9 cellular contexts compared by ENCODE assay signal in the genomic region with DNA sequence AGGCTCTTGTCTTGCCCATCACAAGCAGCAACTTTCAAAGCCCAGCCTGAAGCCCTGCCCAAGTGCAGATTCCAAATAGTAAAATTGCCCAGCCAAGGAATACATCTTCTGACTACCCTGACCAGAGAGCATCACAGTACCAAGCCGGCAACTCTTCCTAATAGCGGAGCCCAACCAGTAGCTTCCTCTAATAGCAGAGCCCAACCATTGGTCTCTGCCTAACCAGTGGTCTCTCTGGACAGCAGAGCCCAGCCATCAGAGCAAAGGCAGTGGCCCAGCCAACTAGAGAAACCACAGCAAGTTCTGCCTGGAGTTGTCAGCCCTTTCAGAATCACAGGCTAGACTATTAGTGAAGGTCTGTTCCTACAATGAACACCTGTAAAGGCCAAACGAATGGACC.
DNase-seq lines count a peak whose midpoint lies in the region; ATAC-seq and TF ChIP-seq lines count a peak whose summit lies in the region.
"Had no signal": no experiment of that assay in that cellular context is flagged by ENCODE, and none has a peak within 500 bp of the region (broad histone marks: within the 10 kb centered on the region; RNA-seq: fewer than 3 reads in every experiment).

No MANE protein-coding gene starts in this region.

- no peak for TF ChIP-seq CTCF in SK-N-SH (IDR thresholded peaks at IDR 0.05)
- TF ChIP-seq CTCF in brain microvascular endothelial cell (IDR thresholded peaks at IDR 0.05; ENCODE audit: low read depth, low read length, missing control alignments) = no peak

- H3K36me3 ChIP-seq in SK-N-SH (replicated peaks in 1 of 2; ENCODE audit: control insufficient read depth in 1 of 2, insufficient read depth in 2 of 2, low read length in 1 of 2) = no peaks in the 10 kb centered on the region
- H3K36me3 ChIP-seq in brain microvascular endothelial cell (replicated peaks) = no peaks in the 10 kb centered on the region
- H3K36me3 ChIP-seq in aorta (ENCODE audit: control insufficient read depth in 1 of 2, insufficient read depth in 2 of 2, low read length in 1 of 2) = no peaks in the 10 kb centered on the region

- in situ Hi-C loops in brain microvascular endothelial cell (cut with HindIII; ENCODE audit: low pct_ligation_motif_present, low sequenced_read_pairs) = no loop called here

- H3K27ac Mint-ChIP-seq in T-helper 17 cell = no peak overlapping the region

- no peaks in the 10 kb centered on the region for H3K9me2 ChIP-seq in SK-N-SH

- H2AFZ ChIP-seq in SK-N-SH (ENCODE audit: low read depth) = no peak overlapping the region

- 84% methylated on average over 3 of the region's 3 CpGs for WGBS in SK-N-SH (ENCODE audit: low lambda C conversion rate)
- 11 to 23% methylated on average over 3 of the region's 3 CpGs for WGBS in aorta, 2 donors

- CTCF ChIA-PET in SK-N-SH (lab: Yijun Ruan, JAX) = interaction anchor here (1.1 to 4.6 kb wide), 12 partner anchors 8 to 1245 kb away, joined by 3 to 55 read pairs (median 8); a partner anchor contains a TSS

- H3K79me2 ChIP-seq in SK-N-SH (ENCODE audit: insufficient read depth) = no peaks in the 10 kb centered on the region

- no peaks in the 10 kb centered on the region for H3F3A ChIP-seq in SK-N-SH (replicated peaks; ENCODE audit: insufficient read depth)

- ATAC-seq in SK-N-SH treated with all-trans-retinoic acid at 6 μM for 48 hours (peak; percentile 92), aorta (ENCODE audit: low FRiP score) (peak; percentile 91), T-helper 17 cell (no peak)

- H3K36me3 Mint-ChIP-seq in T-helper 17 cell (ENCODE audit: low read depth) = no peaks in the 10 kb centered on the region

- no peak for TF ChIP-seq RAD21 in SK-N-SH (IDR thresholded peaks at IDR 0.05; ENCODE audit: low read length)

- no peaks in the 10 kb centered on the region for H3K27me3 Mint-ChIP-seq in T-helper 17 cell

- H3K4me3 ChIP-seq in SK-N-SH (ENCODE audit: low read depth in 2 of 2, low read length in 1 of 2) = no peak overlapping the region
- no peak overlapping the region for H3K4me3 ChIP-seq in brain microvascular endothelial cell (ENCODE audit: low read depth, low read length)
- no peak overlapping the region for H3K4me3 ChIP-seq in aorta (ENCODE audit: low read length in 2 of 2)

- H3K27ac ChIP-seq in SK-N-SH (ENCODE audit: low read depth in 2 of 2, low read length in 1 of 2) (no peak overlapping the region), brain microvascular endothelial cell (no peak overlapping the region), aorta (ENCODE audit: low read depth in 1 of 2, low read length in 2 of 2) (no peak overlapping the region)

- POLR2A ChIA-PET in SK-N-SH (lab: Yijun Ruan, JAX) = no interaction called here

- TF ChIP-seq EP300 in SK-N-SH (IDR thresholded peaks at IDR 0.05; ENCODE audit: borderline replicate concordance in 1 of 2, low read depth in 1 of 2, low read length in 1 of 2) = no peak

- no peak overlapping the region for H3K4me2 ChIP-seq in SK-N-SH

- intact Hi-C loops in aorta (cut with DNase I) = loop anchor here (5.0 to 10.0 kb wide), 3 partner anchors 533 to 1241 kb away; no protein-coding TSS in a partner anchor

- H3K4me1 Mint-ChIP-seq in T-helper 17 cell = no peaks in the 10 kb centered on the region

- no peak for DNase-seq in SK-N-SH
- peak; percentile 85 for DNase-seq in brain microvascular endothelial cell
- peak; percentile 42 for DNase-seq in kidney glomerular epithelial cell (lab: John Stamatoyannopoulos, UW)
- DNase-seq in aorta = peak; percentile 72 to 86
- DNase-seq in middle frontal gyrus (ENCODE audit: extremely low spot score, low spot score) = no peak
- DNase-seq in T-helper 17 cell = no peak
- no peak for DNase-seq in activated T-cell treated with anti-CD3 and anti-CD28 coated beads for 4 hours
- DNase-seq: NCI-H2171 treated with DMSO at 0.1 percent for 48 hours had no signal

- no peak overlapping the region for H3K9ac ChIP-seq in SK-N-SH

- no peaks in the 10 kb centered on the region for H4K20me1 ChIP-seq in SK-N-SH (ENCODE audit: insufficient read depth)

- H3K9me3 ChIP-seq in SK-N-SH (no peaks in the 10 kb centered on the region), aorta (ENCODE audit: control insufficient read depth, low read length) (no peaks in the 10 kb centered on the region), T-helper 17 cell (ENCODE audit: control insufficient read depth, low read length, poor library complexity, severe bottlenecking) (peaks cover 5% of the 10 kb centered on the region)

- H3K4me1 ChIP-seq in SK-N-SH (ENCODE audit: control insufficient read depth in 1 of 2, insufficient read depth in 2 of 2, low read depth in 1 of 2, low read length in 1 of 2) = peaks cover 0 to 3% of the 10 kb centered on the region in 2 experiments; a peak in 2 of 4 replicates
- H3K4me1 ChIP-seq in aorta (ENCODE audit: control insufficient read depth in 1 of 2, insufficient read depth in 2 of 2, low read length in 2 of 2) = peaks cover 0 to 3% of the 10 kb centered on the region in 2 donors

- H3K27me3 ChIP-seq in SK-N-SH (ENCODE audit: insufficient read depth) (no peaks in the 10 kb centered on the region), brain microvascular endothelial cell (replicated peaks) (no peaks in the 10 kb centered on the region), aorta (ENCODE audit: control insufficient read depth in 1 of 2, insufficient read depth in 2 of 2, low read length in 1 of 2) (no peaks in the 10 kb centered on the region)

- H3K4me3 Mint-ChIP-seq in T-helper 17 cell = no peak overlapping the region

TF ChIP-seq in SK-N-SH treated with all-trans-retinoic acid at 6 μM for 48 hours, 23 proteins besides CTCF, POLR2A, EP300 and RAD21 (continues in another document):
- TF ChIP-seq ZFP3 (CRISPR knock-in tag; IDR thresholded peaks at IDR 0.05) (no peak), ESRRG (CRISPR knock-in tag; IDR thresholded peaks at IDR 0.05) (no peak), CSDC2 (CRISPR knock-in tag; IDR thresholded peaks at IDR 0.05) (no peak), GLIS3 (CRISPR knock-in tag; IDR thresholded peaks at IDR 0.05) (no peak), OSR1 (CRISPR knock-in tag; IDR thresholded peaks at IDR 0.05) (no peak), PPARA (CRISPR knock-in tag; IDR thresholded peaks at IDR 0.05; ENCODE audit: borderline replicate concordance) (no peak)
- TF ChIP-seq, protein P1, sequence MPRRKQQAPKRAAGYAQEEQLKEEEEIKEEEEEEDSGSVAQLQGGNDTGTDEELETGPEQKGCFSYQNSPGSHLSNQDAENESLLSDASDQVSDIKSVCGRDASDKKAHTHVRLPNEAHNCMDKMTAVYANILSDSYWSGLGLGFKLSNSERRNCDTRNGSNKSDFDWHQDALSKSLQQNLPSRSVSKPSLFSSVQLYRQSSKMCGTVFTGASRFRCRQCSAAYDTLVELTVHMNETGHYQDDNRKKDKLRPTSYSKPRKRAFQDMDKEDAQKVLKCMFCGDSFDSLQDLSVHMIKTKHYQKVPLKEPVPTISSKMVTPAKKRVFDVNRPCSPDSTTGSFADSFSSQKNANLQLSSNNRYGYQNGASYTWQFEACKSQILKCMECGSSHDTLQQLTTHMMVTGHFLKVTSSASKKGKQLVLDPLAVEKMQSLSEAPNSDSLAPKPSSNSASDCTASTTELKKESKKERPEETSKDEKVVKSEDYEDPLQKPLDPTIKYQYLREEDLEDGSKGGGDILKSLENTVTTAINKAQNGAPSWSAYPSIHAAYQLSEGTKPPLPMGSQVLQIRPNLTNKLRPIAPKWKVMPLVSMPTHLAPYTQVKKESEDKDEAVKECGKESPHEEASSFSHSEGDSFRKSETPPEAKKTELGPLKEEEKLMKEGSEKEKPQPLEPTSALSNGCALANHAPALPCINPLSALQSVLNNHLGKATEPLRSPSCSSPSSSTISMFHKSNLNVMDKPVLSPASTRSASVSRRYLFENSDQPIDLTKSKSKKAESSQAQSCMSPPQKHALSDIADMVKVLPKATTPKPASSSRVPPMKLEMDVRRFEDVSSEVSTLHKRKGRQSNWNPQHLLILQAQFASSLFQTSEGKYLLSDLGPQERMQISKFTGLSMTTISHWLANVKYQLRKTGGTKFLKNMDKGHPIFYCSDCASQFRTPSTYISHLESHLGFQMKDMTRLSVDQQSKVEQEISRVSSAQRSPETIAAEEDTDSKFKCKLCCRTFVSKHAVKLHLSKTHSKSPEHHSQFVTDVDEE (CRISPR knock-in tag; IDR thresholded peaks at IDR 0.05) = no peak

TF ChIP-seq in SK-N-SH, 30 proteins besides CTCF, POLR2A, EP300 and RAD21:
- TF ChIP-seq FOXJ3 (CRISPR knock-in tag; IDR thresholded peaks at IDR 0.05) = no peak
- TF ChIP-seq POLR2AphosphoS5 (IDR thresholded peaks at IDR 0.05; ENCODE audit: low read depth, low read length) = no peak
- TF ChIP-seq RCOR1 (IDR thresholded peaks at IDR 0.05; ENCODE audit: low read length) = no peak
- no peak for TF ChIP-seq RXRA (IDR thresholded peaks at IDR 0.05; ENCODE audit: borderline replicate concordance, low read depth)

Comparison
In these comparisons a context has a peak if more than half of its experiments do, and no peak if none do; other contexts are left out.
1. DNase-seq: peak in brain microvascular endothelial cell (single experiment), kidney glomerular epithelial cell (single experiment) and aorta (2 of 2); none in SK-N-SH (single experiment), middle frontal gyrus (single experiment), T-helper 17 cell (0 of 3) and activated T-cell treated with anti-CD3 and anti-CD28 coated beads for 4 hours (single experiment).